Comparison of ENCODE assay signal across 8 cellular contexts in the genomic region with DNA sequence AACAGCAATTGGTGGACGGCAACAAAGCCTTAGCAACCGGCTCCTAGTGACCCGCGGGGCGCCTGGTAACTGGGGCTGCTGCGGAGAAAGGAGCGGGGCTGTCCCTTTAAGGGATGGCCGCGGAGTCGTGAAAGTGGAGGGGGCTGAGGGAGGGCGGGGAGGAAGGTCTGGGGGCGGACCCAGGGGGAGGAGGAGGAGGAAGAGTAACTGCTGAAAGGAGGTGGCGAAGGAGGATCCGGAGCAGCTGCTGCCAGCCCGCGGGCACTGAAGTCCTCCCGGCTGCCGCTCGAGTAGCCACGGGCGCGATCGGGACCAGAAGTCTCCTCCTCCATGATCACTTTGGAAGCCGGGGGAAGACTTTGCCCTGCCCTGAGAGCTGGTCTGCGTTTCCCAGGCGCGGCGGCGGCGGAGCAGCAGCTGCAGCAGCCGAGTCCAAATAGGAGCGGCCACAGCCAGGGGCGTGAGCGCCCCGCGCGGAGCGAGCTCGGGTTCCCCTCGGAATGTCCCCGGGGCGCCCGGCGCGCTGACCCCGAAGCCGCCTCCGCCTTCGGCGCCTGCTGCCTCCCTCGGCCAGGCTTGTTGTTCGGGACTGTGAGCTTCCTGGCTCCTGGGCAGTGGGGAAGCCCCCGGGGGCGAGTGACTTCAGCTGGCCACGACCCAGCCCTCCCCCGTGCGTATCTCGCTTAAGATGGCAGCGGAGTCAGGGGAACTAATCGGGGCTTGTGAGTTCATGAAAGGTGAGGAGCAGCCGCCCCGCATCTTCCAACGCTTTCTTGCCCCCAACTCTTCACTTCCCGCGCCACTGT. TPM values are rescaled to one million over a fixed set of nuclear protein-coding genes. Genes with fewer than 3 reads are reported as not detected.
DNase-seq lines count a peak whose midpoint lies in the region; ATAC-seq and TF ChIP-seq lines count a peak whose summit lies in the region.

A gene with protein sequence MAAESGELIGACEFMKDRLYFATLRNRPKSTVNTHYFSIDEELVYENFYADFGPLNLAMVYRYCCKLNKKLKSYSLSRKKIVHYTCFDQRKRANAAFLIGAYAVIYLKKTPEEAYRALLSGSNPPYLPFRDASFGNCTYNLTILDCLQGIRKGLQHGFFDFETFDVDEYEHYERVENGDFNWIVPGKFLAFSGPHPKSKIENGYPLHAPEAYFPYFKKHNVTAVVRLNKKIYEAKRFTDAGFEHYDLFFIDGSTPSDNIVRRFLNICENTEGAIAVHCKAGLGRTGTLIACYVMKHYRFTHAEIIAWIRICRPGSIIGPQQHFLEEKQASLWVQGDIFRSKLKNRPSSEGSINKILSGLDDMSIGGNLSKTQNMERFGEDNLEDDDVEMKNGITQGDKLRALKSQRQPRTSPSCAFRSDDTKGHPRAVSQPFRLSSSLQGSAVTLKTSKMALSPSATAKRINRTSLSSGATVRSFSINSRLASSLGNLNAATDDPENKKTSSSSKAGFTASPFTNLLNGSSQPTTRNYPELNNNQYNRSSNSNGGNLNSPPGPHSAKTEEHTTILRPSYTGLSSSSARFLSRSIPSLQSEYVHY (plus strand): TSS at position 240 of the 806 bp plus-strand sequence. CDS start 449 bp downstream, at position 689.

- no peaks in the 10 kb centered on the region for H3K36me3 ChIP-seq in RWPE2 (ENCODE audit: low read depth)

- H3K4me1 ChIP-seq in RWPE2 (ENCODE audit: insufficient read depth, poor library complexity, severe bottlenecking), result peaks cover 19% of the 10 kb centered on the region

- H3K4me3 ChIP-seq in LNCaP clone FGC (ENCODE audit: low read depth, low read length), result peak within 1 kb of the TSS; percentile 88
- H3K4me3 ChIP-seq in RWPE2 (ENCODE audit: severe bottlenecking), result peak within 1 kb of the TSS; percentile 60
- H3K4me3 ChIP-seq in fibroblast of the aortic adventitia (ENCODE audit: low read depth, low read length), result peak within 1 kb of the TSS; percentile 85

- H3K9me3 Mint-ChIP-seq in nephron progenitor cell, result no peaks in the 10 kb centered on the region
- no peaks in the 10 kb centered on the region for H3K9me3 Mint-ChIP-seq in stimulated activated naive CD8-positive, alpha-beta T cell treated with anti-CD3 and anti-CD28 coated beads, Interleukin-15, amount 100 ng/mL, for 72 hours

- H3K36me3 Mint-ChIP-seq in nephron progenitor cell (ENCODE audit: low read depth), result peaks cover 12% of the 10 kb centered on the region

- peak within 1 kb of the TSS; percentile 63 for H3K27ac ChIP-seq in RWPE2 (ENCODE audit: poor library complexity, severe bottlenecking)

- H3K4me3 Mint-ChIP-seq in nephron progenitor cell, result peak within 1 kb of the TSS; percentile 92
- peak within 1 kb of the TSS; percentile 97 to 98 for H3K4me3 Mint-ChIP-seq in stimulated activated naive CD8-positive, alpha-beta T cell treated with anti-CD3 and anti-CD28 coated beads, Interleukin-15, amount 100 ng/mL, for 72 hours

- peak within 1 kb of the TSS; percentile 99 for H3K27ac Mint-ChIP-seq in nephron progenitor cell
- H3K27ac Mint-ChIP-seq in stimulated activated naive CD8-positive, alpha-beta T cell treated with anti-CD3 and anti-CD28 coated beads, Interleukin-15, amount 100 ng/mL, for 72 hours, result peak within 1 kb of the TSS; percentile 97 to 98

- peak; percentile 98 for DNase-seq in EL
- DNase-seq in GOT3 (lab: John Stamatoyannopoulos, UW), result peak; percentile 38
- DNase-seq in LNCaP clone FGC (ENCODE audit: low read depth), result peak; percentile 88
- DNase-seq in RWPE2 (ENCODE audit: low spot score), result peak; percentile 95
- peak; percentile 77 for DNase-seq in activated T-helper 9 cell treated with anti-CD3 and anti-CD28 coated beads, Interleukin-2, amount 50 U/mL, for 16 hours (ENCODE audit: low read depth)
- DNase-seq in fibroblast of the aortic adventitia (ENCODE audit: low read depth), result peak; percentile 93
- DNase-seq in nephron progenitor cell, result peak; percentile 91
- peak; percentile 91 to 94 for DNase-seq in stimulated activated naive CD8-positive, alpha-beta T cell treated with anti-CD3 and anti-CD28 coated beads, Interleukin-15, amount 100 ng/mL, for 72 hours

- peaks cover 41% of the 10 kb centered on the region for H3K4me1 Mint-ChIP-seq in nephron progenitor cell
- peaks cover 47% of the 10 kb centered on the region for H3K4me1 Mint-ChIP-seq in stimulated activated naive CD8-positive, alpha-beta T cell treated with anti-CD3 and anti-CD28 coated beads, Interleukin-15, amount 100 ng/mL, for 72 hours

- TF ChIP-seq CTCF in LNCaP clone FGC (IDR thresholded peaks at IDR 0.05; ENCODE audit: control insufficient read depth, extremely low read depth, insufficient read depth), result no peak
- no peak for TF ChIP-seq CTCF in RWPE2 (IDR thresholded peaks at IDR 0.05; ENCODE audit: poor library complexity, severe bottlenecking)
- TF ChIP-seq CTCF in fibroblast of the aortic adventitia (IDR thresholded peaks at IDR 0.05; ENCODE audit: insufficient read depth, low read length), result peak; percentile 4
- no peak for TF ChIP-seq CTCF in nephron progenitor cell (IDR thresholded peaks at IDR 0.05)

- H3K9me3 ChIP-seq in RWPE2 (ENCODE audit: severe bottlenecking), result no peaks in the 10 kb centered on the region

- no peaks in the 10 kb centered on the region for H3K27me3 Mint-ChIP-seq in nephron progenitor cell (ENCODE audit: low read depth, poor library complexity)
- no peaks in the 10 kb centered on the region for H3K27me3 Mint-ChIP-seq in stimulated activated naive CD8-positive, alpha-beta T cell treated with anti-CD3 and anti-CD28 coated beads, Interleukin-15, amount 100 ng/mL, for 72 hours

- peak; percentile 75 for ATAC-seq in RWPE2 (ENCODE audit: low read depth)
- peak; percentile 81 for ATAC-seq in stimulated activated naive CD8-positive, alpha-beta T cell treated with anti-CD3 and anti-CD28 coated beads, Interleukin-15, amount 100 ng/mL, for 72 hours

- no peaks in the 10 kb centered on the region for H3K27me3 ChIP-seq in RWPE2 (ENCODE audit: insufficient read depth, poor library complexity, severe bottlenecking)

RNA-seq across cellular contexts. Expression of the gene that starts here (rescaled TPM):
- total RNA-seq in fibroblast of the aortic adventitia (ENCODE audit: low replicate concordance), result 5.0 and 6.3 TPM in 2 replicates

Comparison
In these comparisons a context has a peak if more than half of its experiments do, and no peak if none do; other contexts are left out.
1. Peak in every context shown above with its lines: DNase-seq, ATAC-seq, H3K4me3 ChIP-seq and H3K27ac ChIP-seq.
2. DNase-seq: peak in every context shown above with its lines; median percentile 98 in EL; 95 in RWPE2; 93 in fibroblast of the aortic adventitia; 92 in stimulated activated naive CD8-positive, alpha-beta T cell treated with anti-CD3 and anti-CD28 coated beads, Interleukin-15, amount 100 ng/mL, for 72 hours; 91 in nephron progenitor cell; 88 in LNCaP clone FGC; 77 in activated T-helper 9 cell treated with anti-CD3 and anti-CD28 coated beads, Interleukin-2, amount 50 U/mL, for 16 hours; 38 in GOT3.